8 cellular contexts compared by ENCODE assay signal in the genomic region with DNA sequence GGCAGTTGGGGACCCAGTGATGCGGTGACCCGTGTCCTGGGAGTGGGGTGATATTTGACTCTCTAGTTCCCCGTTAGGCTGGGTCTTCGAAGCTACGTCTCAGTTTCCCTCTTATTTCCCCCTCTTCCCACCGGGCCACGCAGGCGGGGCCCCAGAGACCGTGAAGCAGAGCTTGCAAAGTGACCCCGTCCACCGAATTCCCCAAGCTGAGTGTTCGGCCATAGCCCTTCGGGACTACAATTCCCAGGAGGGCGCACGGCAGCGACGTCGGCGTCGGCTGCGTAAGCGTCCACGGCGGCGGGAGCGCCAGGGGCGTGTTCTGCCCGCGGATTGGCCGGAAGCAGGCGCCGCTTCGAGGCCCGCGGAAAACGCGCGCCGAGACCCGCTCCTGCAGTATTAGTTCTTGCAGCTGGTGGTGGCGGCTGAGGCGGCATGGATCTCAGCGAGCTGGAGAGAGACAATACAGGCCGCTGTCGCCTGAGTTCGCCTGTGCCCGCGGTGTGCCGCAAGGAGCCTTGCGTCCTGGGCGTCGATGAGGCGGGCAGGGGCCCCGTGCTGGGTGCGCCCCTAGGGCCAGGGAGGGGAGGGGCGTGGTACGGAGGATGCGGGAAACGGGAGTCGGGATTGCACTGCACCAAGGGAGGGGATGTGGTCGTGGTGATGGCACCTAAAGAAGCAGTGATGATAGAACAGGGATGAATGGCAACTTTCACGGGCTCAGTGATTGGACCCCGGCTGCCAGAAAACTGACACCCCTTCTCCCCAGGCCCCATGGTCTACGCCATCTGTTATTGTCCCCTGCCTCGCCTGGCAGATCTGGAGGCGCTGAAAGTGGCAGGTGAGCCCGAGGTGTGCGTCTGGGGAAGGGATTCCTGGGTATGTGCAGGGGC. TPM values are rescaled to one million over a fixed set of nuclear protein-coding genes. Genes with fewer than 3 reads are reported as not detected.
DNase-seq lines count a peak whose midpoint lies in the region; ATAC-seq and TF ChIP-seq lines count a peak whose summit lies in the region.

A gene (plus strand): TSS at position 343 of the 890 bp plus-strand sequence. CDS start 90 bp downstream, at position 433.

- TF ChIP-seq CTCF in C4-2B (conservative IDR thresholded peaks at IDR 0.05) (no peak), endothelial cell (IDR thresholded peaks at IDR 0.05; ENCODE audit: unreplicated experiment) (no peak), mesothelial cell of epicardium (IDR thresholded peaks at IDR 0.05; ENCODE audit: unreplicated experiment) (no peak)

- peak; percentile 86 for DNase-seq in HT1080 (ENCODE audit: low read depth)
- DNase-seq in NOMO-1 treated with dmso at 0.1 percent for 144 hours (lab: John Stamatoyannopoulos, UW; ENCODE audit: unreplicated experiment), result peak; percentile 90
- DNase-seq in activated CD8-positive, alpha-beta memory T cell treated with anti-CD3 and anti-CD28 coated beads, Interleukin-2, amount 50 U/mL, for 4 hours, result peak; percentile 88
- peak; percentile 89 for DNase-seq in endothelial cell (ENCODE audit: low spot score)
- DNase-seq in mesothelial cell of epicardium (ENCODE audit: low spot score in 2 of 2, unreplicated experiment in 2 of 2), result peak; percentile 78 to 88
- peak; percentile 66 to 76 for DNase-seq in stimulated activated CD8-positive, alpha-beta memory T cell treated with anti-CD3 and anti-CD28 coated beads, Interleukin-15, amount 100 ng/mL, for 4 hours (ENCODE audit: low read depth in 2 of 2)

- peaks cover 13% of the 10 kb centered on the region for H3K4me1 Mint-ChIP-seq in endothelial cell (ENCODE audit: unreplicated experiment)
- H3K4me1 Mint-ChIP-seq in mesothelial cell of epicardium, result peaks cover 17% of the 10 kb centered on the region

- H3K4me3 Mint-ChIP-seq in endothelial cell (ENCODE audit: unreplicated experiment), result peak within 1 kb of the TSS; percentile 94
- H3K4me3 Mint-ChIP-seq in mesothelial cell of epicardium, result peak within 1 kb of the TSS; percentile 89

- H3K27ac ChIP-seq in C4-2B, result peak within 1 kb of the TSS; percentile 71

- H3K27me3 Mint-ChIP-seq in endothelial cell (ENCODE audit: unreplicated experiment), result peaks cover 14% of the 10 kb centered on the region
- no peaks in the 10 kb centered on the region for H3K27me3 Mint-ChIP-seq in mesothelial cell of epicardium (ENCODE audit: low read depth)

- H3K9me3 Mint-ChIP-seq in endothelial cell (ENCODE audit: unreplicated experiment) (peaks cover 4% of the 10 kb centered on the region), mesothelial cell of epicardium (no peaks in the 10 kb centered on the region)

- H3K27ac Mint-ChIP-seq in endothelial cell (ENCODE audit: unreplicated experiment) (no peak within 1 kb of the TSS), mesothelial cell of epicardium (peak within 1 kb of the TSS; percentile 93)

- ATAC-seq in GM19372 (IDR thresholded peaks at IDR 0.05; ENCODE audit: low read depth, unreplicated experiment), result peak; percentile 84

- H3K36me3 Mint-ChIP-seq in endothelial cell (ENCODE audit: low read depth, unreplicated experiment) (peaks cover 4% of the 10 kb centered on the region), mesothelial cell of epicardium (peaks cover 7% of the 10 kb centered on the region)

RNA-seq across cellular contexts. Expression of the gene that starts here (rescaled TPM):
- total RNA-seq in HT1080 (2014; rRNA removed; shearing (Covaris generic)), result 52.9 and 68.6 TPM in 2 replicates
- 31.8 and 34.6 TPM in 2 replicates for polyA plus RNA-seq in HT1080 (2015; cell fraction: cytosol; rRNA removed)
- polyA plus RNA-seq in HT1080 (2015; cell fraction: nucleus; rRNA removed), result 37.5 and 41.2 TPM in 2 replicates
- 26.9 TPM for total RNA-seq in endothelial cell (ENCODE audit: unreplicated experiment)
- total RNA-seq in mesothelial cell of epicardium, result 17.5 to 22.7 TPM (median 19.8 TPM) in 3 replicates

Comparison
In these comparisons a context has a peak if more than half of its experiments do, and no peak if none do; other contexts are left out.
1. Peak in every context shown above with its lines: DNase-seq, ATAC-seq and H3K27ac ChIP-seq.